6 cellular contexts compared by ENCODE assay signal in genomic region chr19:13337181-13337580, GRCh38.
"Had no signal": no experiment of that assay in that cellular context is flagged by ENCODE, and none has a peak within 500 bp of the region (broad histone marks: within the 10 kb centered on the region; RNA-seq: fewer than 3 reads in every experiment).

No MANE protein-coding gene starts in this region.

- DNase-seq: GOT3, H7, HFFc6 had no signal

- H3K9me3 ChIP-seq: HAP-1 had no signal

- H3K4me1 ChIP-seq: HAP-1 had no signal

- H3K36me3 ChIP-seq: HAP-1 had no signal

- H3K9ac ChIP-seq: GM23248 had no signal

- H3K27ac ChIP-seq: GM23248, HL-60 had no signal

- H3K4me3 ChIP-seq: GM23248, HAP-1 had no signal
